20 cellular contexts compared by ENCODE assay signal in genomic region chr5:87164409-87164808, GRCh38.
DNase-seq lines count a peak whose midpoint lies in the region; ATAC-seq, FAIRE-seq and TF ChIP-seq lines count a peak whose summit lies in the region.
"Had no signal": no experiment of that assay in that cellular context is flagged by ENCODE, and none has a peak within 500 bp of the region (broad histone marks: within the 10 kb centered on the region; RNA-seq: fewer than 3 reads in every experiment).

No MANE protein-coding gene starts in this region.

- no peaks in the 10 kb centered on the region for H3K9me3 Mint-ChIP-seq in WTC11

- peaks cover 20% of the 10 kb centered on the region for H3K4me1 Mint-ChIP-seq in WTC11
- H3K4me1 Mint-ChIP-seq: B cell, CD14-positive monocyte had no signal

- no peaks in the 10 kb centered on the region for H3K79me2 ChIP-seq in HCT116 (ENCODE audit: insufficient read depth, low read length)

- no peak for TF ChIP-seq POLR2A in HCT116 (IDR thresholded peaks at IDR 0.05; ENCODE audit: borderline replicate concordance, extremely low read depth, insufficient read depth, insufficient read length)

- no peak overlapping the region for H3K9ac ChIP-seq in HCT116 (ENCODE audit: low read length)

- FAIRE-seq in D721Med (lab: Jason Lieb, UNC), result no peak
- FAIRE-seq: GM12878 had no signal

- H3K36me3 ChIP-seq in HCT116 (ENCODE audit: control insufficient read depth in 1 of 2, insufficient read depth in 2 of 2, low read length in 2 of 2) (no peaks in the 10 kb centered on the region), heart right ventricle (no peaks in the 10 kb centered on the region)
- H3K36me3 ChIP-seq: MG63 had no signal

- intact Hi-C loops in HCT116 (cut with micrococcal nuclease) (no loop called here), Right ventricle myocardium inferior (cut with DNase I) (no loop called here), heart right ventricle (cut with DNase I) (no loop called here)

- no peak overlapping the region for H3K4me3 ChIP-seq in HCT116 (replicated peaks in 1 of 2; ENCODE audit: low read depth in 1 of 2, low read length in 2 of 2)
- no peak overlapping the region for H3K4me3 ChIP-seq in heart right ventricle
- H3K4me3 ChIP-seq: GM12878, MG63 had no signal

- no peaks in the 10 kb centered on the region for H3K27me3 Mint-ChIP-seq in WTC11 (ENCODE audit: low read depth)
- H3K27me3 Mint-ChIP-seq: B cell had no signal

- BruUV-seq in HCT116 (replicated peaks; lab: Mats Ljungman, UMichigan), result no TSS peak

- no peaks in the 10 kb centered on the region for H3K36me3 Mint-ChIP-seq in WTC11
- H3K36me3 Mint-ChIP-seq: CD14-positive monocyte had no signal

- 70 to 76% methylated on average over 2 of the region's 2 CpGs for WGBS in heart right ventricle, 2 donors

- no peak overlapping the region for H3K4me2 ChIP-seq in HCT116 (ENCODE audit: low read length)

- H3K9me2 ChIP-seq in HCT116 (ENCODE audit: insufficient read depth), result no peaks in the 10 kb centered on the region

- no peak overlapping the region for H3K27ac Mint-ChIP-seq in WTC11
- H3K27ac Mint-ChIP-seq: B cell, CD14-positive monocyte had no signal

- TF ChIP-seq CTCF in HCT116 (IDR thresholded peaks at IDR 0.05 in 2 of 3, conservative IDR thresholded peaks at IDR 0.05 in 1 of 3; ENCODE audit: borderline replicate concordance in 1 of 3, insufficient read depth in 1 of 3, low read depth in 2 of 3, low read length in 2 of 3), result no peak
- no peak for TF ChIP-seq CTCF in WTC11 (IDR thresholded peaks at IDR 0.05)
- TF ChIP-seq CTCF in foreskin keratinocyte (conservative IDR thresholded peaks at IDR 0.05), result no peak
- no peak for TF ChIP-seq CTCF in D721Med (IDR thresholded peaks at IDR 0.05; ENCODE audit: insufficient read depth, missing control alignments)
- no peak for TF ChIP-seq CTCF in heart right ventricle (IDR thresholded peaks at IDR 0.05)

- H2AFZ ChIP-seq in HCT116 (ENCODE audit: low read depth, low read length, poor library complexity, severe bottlenecking), result peak overlapping the region; percentile 12

- H3K4me1 ChIP-seq in HCT116 (ENCODE audit: control insufficient read depth in 1 of 2, insufficient read depth in 2 of 2, low read length in 2 of 2) (peaks cover 0 to 2% of the 10 kb centered on the region in 2 experiments; a peak in 1 of 4 replicates), foreskin keratinocyte (peaks cover 12% of the 10 kb centered on the region), heart right ventricle (no peaks in the 10 kb centered on the region)

- DNase-seq in EH (ENCODE audit: low read depth) (peak; percentile 57), HCT116 (ENCODE audit: low read depth, low spot score) (no peak), WTC11 (ENCODE audit: low spot score) (no peak), foreskin keratinocyte (no peak), Right ventricle myocardium inferior (ENCODE audit: missing footprints) (no peak), D721Med (ENCODE audit: insufficient read length, low spot score) (no peak), heart right ventricle (no peak), NCI-H524 treated with DMSO at 0.1 percent for 48 hours (lab: John Stamatoyannopoulos, UW) (no peak)
- DNase-seq: DMS79, GOT3, Kasumi-1, MG63, NCI-H1048, NCI-H1417 treated with DMSO at 0.1 percent for 48 hours, NCI-H187, NCI-H748 treated with DMSO at 0.1 percent for 48 hours had no signal

- POLR2A ChIA-PET in HCT116 (lab: Charles Lee), result no interaction called here
- POLR2A ChIA-PET in WTC11 (lab: Charles Lee), result no interaction called here

- no peak for ATAC-seq in HCT116
- peak; percentile 47 for ATAC-seq in WTC11
- peak; percentile 44 for ATAC-seq in foreskin keratinocyte
- ATAC-seq in Right ventricle myocardium inferior, result no peak
- no peak for ATAC-seq in heart right ventricle
- ATAC-seq: GM12878 had no signal

- H3K4me3 Mint-ChIP-seq in WTC11, result no peak overlapping the region
- H3K4me3 Mint-ChIP-seq: B cell, CD14-positive monocyte had no signal

- H4K20me1 ChIP-seq in HCT116 (ENCODE audit: insufficient read depth), result no peaks in the 10 kb centered on the region

- H3K27me3 ChIP-seq in HCT116 (ENCODE audit: insufficient read depth, low read length) (no peaks in the 10 kb centered on the region), foreskin keratinocyte (no peaks in the 10 kb centered on the region), heart right ventricle (no peaks in the 10 kb centered on the region)
- H3K27me3 ChIP-seq: MG63 had no signal

- no peak for TF ChIP-seq RAD21 in HCT116 (IDR thresholded peaks at IDR 0.05; ENCODE audit: low read depth)

- RAD21 ChIA-PET in HCT116 (lab: Charles Lee; ENCODE audit: low non-redundant PET in 1 of 2, low total read pairs in 2 of 2, uncharacterized antibody in 2 of 2, unreplicated experiment in 2 of 2), result no interaction called here

- H3K9me3 ChIP-seq in HCT116 (ENCODE audit: control insufficient read depth in 1 of 2, insufficient read depth in 1 of 2, low read depth in 1 of 2, low read length in 2 of 2) (no peaks in the 10 kb centered on the region), heart right ventricle (no peaks in the 10 kb centered on the region)
- H3K9me3 ChIP-seq: MG63 had no signal

- no peak overlapping the region for H3K27ac ChIP-seq in HCT116 (ENCODE audit: low read depth, low read length)
- no peak overlapping the region for H3K27ac ChIP-seq in foreskin keratinocyte
- H3K27ac ChIP-seq in heart right ventricle, result no peak overlapping the region
- H3K27ac ChIP-seq: RWPE1 had no signal

- CTCF ChIA-PET in HCT116 (lab: Charles Lee) (no interaction called here), WTC11 (lab: Charles Lee) (no interaction called here)

TF ChIP-seq in HCT116, 20 proteins besides CTCF, POLR2A, EP300 and RAD21 (continues in another document):
- no peak for TF ChIP-seq POLR2AphosphoS5 (IDR thresholded peaks at IDR 0.05; ENCODE audit: low read depth, low read length)
- TF ChIP-seq JUND (IDR thresholded peaks at IDR 0.05), result no peak
- no peak for TF ChIP-seq FOSL1 (IDR thresholded peaks at IDR 0.05; ENCODE audit: low read depth)
- no peak for TF ChIP-seq EGR1 (IDR thresholded peaks at IDR 0.05; ENCODE audit: low read depth)
- no peak for TF ChIP-seq ZFX (IDR thresholded peaks at IDR 0.05)
- TF ChIP-seq ZNF274 (IDR thresholded peaks at IDR 0.05; ENCODE audit: low read depth, low read length), result no peak
- no peak for TF ChIP-seq EZH2 (IDR thresholded peaks at IDR 0.05)
- TF ChIP-seq, protein P1, sequence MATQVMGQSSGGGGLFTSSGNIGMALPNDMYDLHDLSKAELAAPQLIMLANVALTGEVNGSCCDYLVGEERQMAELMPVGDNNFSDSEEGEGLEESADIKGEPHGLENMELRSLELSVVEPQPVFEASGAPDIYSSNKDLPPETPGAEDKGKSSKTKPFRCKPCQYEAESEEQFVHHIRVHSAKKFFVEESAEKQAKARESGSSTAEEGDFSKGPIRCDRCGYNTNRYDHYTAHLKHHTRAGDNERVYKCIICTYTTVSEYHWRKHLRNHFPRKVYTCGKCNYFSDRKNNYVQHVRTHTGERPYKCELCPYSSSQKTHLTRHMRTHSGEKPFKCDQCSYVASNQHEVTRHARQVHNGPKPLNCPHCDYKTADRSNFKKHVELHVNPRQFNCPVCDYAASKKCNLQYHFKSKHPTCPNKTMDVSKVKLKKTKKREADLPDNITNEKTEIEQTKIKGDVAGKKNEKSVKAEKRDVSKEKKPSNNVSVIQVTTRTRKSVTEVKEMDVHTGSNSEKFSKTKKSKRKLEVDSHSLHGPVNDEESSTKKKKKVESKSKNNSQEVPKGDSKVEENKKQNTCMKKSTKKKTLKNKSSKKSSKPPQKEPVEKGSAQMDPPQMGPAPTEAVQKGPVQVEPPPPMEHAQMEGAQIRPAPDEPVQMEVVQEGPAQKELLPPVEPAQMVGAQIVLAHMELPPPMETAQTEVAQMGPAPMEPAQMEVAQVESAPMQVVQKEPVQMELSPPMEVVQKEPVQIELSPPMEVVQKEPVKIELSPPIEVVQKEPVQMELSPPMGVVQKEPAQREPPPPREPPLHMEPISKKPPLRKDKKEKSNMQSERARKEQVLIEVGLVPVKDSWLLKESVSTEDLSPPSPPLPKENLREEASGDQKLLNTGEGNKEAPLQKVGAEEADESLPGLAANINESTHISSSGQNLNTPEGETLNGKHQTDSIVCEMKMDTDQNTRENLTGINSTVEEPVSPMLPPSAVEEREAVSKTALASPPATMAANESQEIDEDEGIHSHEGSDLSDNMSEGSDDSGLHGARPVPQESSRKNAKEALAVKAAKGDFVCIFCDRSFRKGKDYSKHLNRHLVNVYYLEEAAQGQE (IDR thresholded peaks at IDR 0.05; ENCODE audit: low read depth), result no peak

TF ChIP-seq in WTC11, 78 proteins besides CTCF, POLR2A, EP300 and RAD21 (continues in another document):
- no peak for TF ChIP-seq ZNF219 (CRISPR knock-in tag; IDR thresholded peaks at IDR 0.05; ENCODE audit: borderline replicate concordance)
- TF ChIP-seq ZNF232 (CRISPR knock-in tag; IDR thresholded peaks at IDR 0.05), result no peak
- TF ChIP-seq TEAD1 (CRISPR knock-in tag; IDR thresholded peaks at IDR 0.05), result no peak
- TF ChIP-seq KAT7 (CRISPR knock-in tag; IDR thresholded peaks at IDR 0.05; ENCODE audit: borderline replicate concordance), result no peak
- no peak for TF ChIP-seq ARID4B (CRISPR knock-in tag; IDR thresholded peaks at IDR 0.05; ENCODE audit: borderline replicate concordance)

Comparison
In these comparisons a context has a peak if more than half of its experiments do, and no peak if none do; other contexts are left out.
1. ATAC-seq: peak in WTC11 (single experiment) and foreskin keratinocyte (single experiment); none in HCT116 (single experiment), Right ventricle myocardium inferior (single experiment) and heart right ventricle (0 of 8).